ENCODE assay signal across 8 cellular contexts in the genomic region with DNA sequence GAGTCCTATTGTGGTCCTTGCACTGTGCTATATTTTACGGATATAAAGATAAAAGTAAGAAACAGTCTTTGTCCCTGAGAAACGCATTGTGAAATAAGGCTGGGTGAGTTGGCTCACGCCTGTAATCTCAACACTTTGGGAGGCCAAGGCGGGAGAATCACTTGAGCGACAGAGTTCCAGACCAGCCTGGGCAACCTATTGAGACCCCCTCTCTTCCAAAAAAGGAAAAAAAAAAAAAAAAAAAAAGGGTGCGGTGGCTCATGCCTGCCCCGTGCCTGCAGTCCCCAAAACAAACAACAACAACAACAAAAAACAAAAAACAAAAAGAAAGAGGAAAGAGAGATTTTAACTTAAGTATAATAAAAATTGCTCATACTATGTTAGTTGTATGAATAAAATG. TPM values are rescaled to one million over a fixed set of nuclear protein-coding genes. Genes with fewer than 3 reads are reported as not detected.
DNase-seq lines count a peak whose midpoint lies in the region; ATAC-seq, FAIRE-seq and TF ChIP-seq lines count a peak whose summit lies in the region.

No MANE protein-coding gene starts in this region.

- no peak for FAIRE-seq in GM12891 (lab: Jason Lieb, UNC)

- H3K36me3 ChIP-seq in BJ (ENCODE audit: control insufficient read depth, insufficient read depth, low read length) (no peaks in the 10 kb centered on the region), Karpas-422 (ENCODE audit: insufficient read depth, low read length) (no peaks in the 10 kb centered on the region), breast epithelium (no peaks in the 10 kb centered on the region), muscle layer of colon (ENCODE audit: insufficient read depth, low read length) (no peaks in the 10 kb centered on the region)

- DNase-seq in BJ (ENCODE audit: low read depth), result no peak
- DNase-seq in Karpas-422, result no peak
- DNase-seq in breast epithelium (ENCODE audit: low spot score in 2 of 2), result no peak
- no peak for DNase-seq in GM12891 (ENCODE audit: insufficient read length, low spot score)
- DNase-seq in NCI-H2107 (lab: John Stamatoyannopoulos, UW), result no peak
- no peak for DNase-seq in DMS153 treated with DMSO at 0.1 percent for 48 hours (lab: John Stamatoyannopoulos, UW; ENCODE audit: unreplicated experiment)

- H3K27ac ChIP-seq in Karpas-422 (ENCODE audit: low read length) (no peak overlapping the region), breast epithelium (peak overlapping the region; percentile 96 to 100), muscle layer of colon (ENCODE audit: low read depth, low read length) (peak overlapping the region; percentile 100)

- CTCF ChIA-PET in BJ (lab: Yijun Ruan, JAX), result interaction anchor here (1.2 kb wide), 1 partner anchor 303 kb away, joined by 3 read pairs; no protein-coding TSS in a partner anchor

- no peak overlapping the region for H3K9ac ChIP-seq in Karpas-422 (ENCODE audit: low read length)
- H3K9ac ChIP-seq in muscle layer of colon (ENCODE audit: low read length), result no peak overlapping the region

- TF ChIP-seq POLR2A in breast epithelium (IDR thresholded peaks at IDR 0.05) (no peak), GM12891 (IDR thresholded peaks at IDR 0.05; ENCODE audit: low read depth, low read length) (no peak)

- H3K9me3 ChIP-seq in Karpas-422 (ENCODE audit: low read length), result no peaks in the 10 kb centered on the region
- H3K9me3 ChIP-seq in breast epithelium, result no peaks in the 10 kb centered on the region
- no peaks in the 10 kb centered on the region for H3K9me3 ChIP-seq in muscle layer of colon (ENCODE audit: low read length)

- no peaks in the 10 kb centered on the region for H3K27me3 ChIP-seq in BJ (ENCODE audit: control insufficient read depth, insufficient read depth, low read length)
- no peaks in the 10 kb centered on the region for H3K27me3 ChIP-seq in Karpas-422 (ENCODE audit: low read length)
- H3K27me3 ChIP-seq in breast epithelium, result no peaks in the 10 kb centered on the region
- H3K27me3 ChIP-seq in muscle layer of colon (ENCODE audit: control insufficient read depth in 1 of 2, insufficient read depth in 2 of 2, low read length in 2 of 2), result no peaks in the 10 kb centered on the region

- POLR2A ChIA-PET in BJ (lab: Charles Lee), result interaction anchor here (0.6 to 1.0 kb wide), 4 partner anchors 21 to 201 kb away, joined by 3 to 5 read pairs (median 4); no protein-coding TSS in a partner anchor

- no peak overlapping the region for H2AFZ ChIP-seq in Karpas-422 (ENCODE audit: low read length)

- no peaks in the 10 kb centered on the region for H4K20me1 ChIP-seq in Karpas-422 (ENCODE audit: insufficient read depth, low read depth, low read length)

- no peak for ATAC-seq in HG03159 (IDR thresholded peaks at IDR 0.05; ENCODE audit: unreplicated experiment)

- no peaks in the 10 kb centered on the region for H3K9me2 ChIP-seq in Karpas-422 (replicated peaks; ENCODE audit: insufficient read depth, low read length)

- H3K4me1 ChIP-seq in Karpas-422 (ENCODE audit: low read length), result peaks cover 7% of the 10 kb centered on the region
- H3K4me1 ChIP-seq in breast epithelium, result no peaks in the 10 kb centered on the region
- no peaks in the 10 kb centered on the region for H3K4me1 ChIP-seq in muscle layer of colon (ENCODE audit: insufficient read depth, low read length)

- H3K4me3 ChIP-seq in BJ (ENCODE audit: low read depth, low read length) (peak overlapping the region; percentile 89), Karpas-422 (ENCODE audit: low read length) (no peak overlapping the region), breast epithelium (peak overlapping the region; percentile 84 to 99 (median 98)), muscle layer of colon (ENCODE audit: low read depth in 1 of 2, low read length in 2 of 2) (peak overlapping the region in 1 of 2 donors; percentile 82)

- no peaks in the 10 kb centered on the region for H3K79me2 ChIP-seq in Karpas-422 (ENCODE audit: low read length)

- intact Hi-C loops in breast epithelium (cut with DNase I; ENCODE audit: low total_unique reads), result no loop called here

- TF ChIP-seq CTCF in BJ (IDR thresholded peaks at IDR 0.05; ENCODE audit: insufficient read depth, low read depth, low read length) (no peak), breast epithelium (IDR thresholded peaks at IDR 0.05) (no peak)

- peak overlapping the region; percentile 98 for H3K4me2 ChIP-seq in Karpas-422 (ENCODE audit: low read depth, low read length, poor library complexity, severe bottlenecking)

TF ChIP-seq in GM12891, 5 proteins besides CTCF, POLR2A, EP300 and RAD21:
- TF ChIP-seq PAX5 (IDR thresholded peaks at IDR 0.05; ENCODE audit: insufficient read depth, low read length, severe bottlenecking), result no peak
- TF ChIP-seq POU2F2 (IDR thresholded peaks at IDR 0.05; ENCODE audit: low read depth, low read length), result no peak
- TF ChIP-seq TAF1 (IDR thresholded peaks at IDR 0.05; ENCODE audit: low read depth, low read length), result no peak
- no peak for TF ChIP-seq POLR2AphosphoS5 (IDR thresholded peaks at IDR 0.05; ENCODE audit: low read depth, low read length)
- TF ChIP-seq SPI1 (IDR thresholded peaks at IDR 0.05; ENCODE audit: low read depth, low read length), result no peak
TF ChIP-seq in GM12891: peak in this region for 0.

RNA-seq across cellular contexts. Expression of gene FNDC3B, which starts 0.6 kb away (rescaled TPM):
- 28.6 and 40.6 TPM in 2 replicates for polyA plus RNA-seq in BJ (2011; rRNA removed)
- 145 and 164 TPM in 2 replicates for polyA minus RNA-seq in BJ (2011; rRNA and poly(A)+ RNA removed)
- 1.6 and 2.6 TPM in 2 replicates for total RNA-seq in Karpas-422 (2014; rRNA removed; shearing (Covaris generic); ENCODE audit: low replicate concordance)
- total RNA-seq in breast epithelium, result 100 to 1,000 TPM; 131 to 172 (median 149) TPM
- polyA plus RNA-seq in GM12891 (2012; ENCODE audit: low read depth, missing spikeins), result 3.1 TPM

Comparison
In these comparisons a context has a peak if more than half of its experiments do, and no peak if none do; other contexts are left out.
1. RNA of gene FNDC3B, which starts 0.6 kb away (total RNA-seq): 131 to 172 TPM in breast epithelium; 1.6 to 2.6 TPM in Karpas-422; every median in the first group is over 10 times any median in the second.